In genomic region chr3:149395107-149396089, GRCh38 we compare ENCODE assay signal across 2 cellular contexts.
TF ChIP-seq lines count a peak whose summit lies in the region.

No MANE protein-coding gene starts in this region.

TF ChIP-seq in IMR-90, 13 proteins besides CTCF, POLR2A, EP300 and RAD21:
- no peak for TF ChIP-seq USF2 (IDR thresholded peaks at IDR 0.05; ENCODE audit: low read depth, low read length)
- TF ChIP-seq NFE2L2 (IDR thresholded peaks at IDR 0.05; ENCODE audit: low read depth, low read length) = no peak
- TF ChIP-seq CEBPB (IDR thresholded peaks at IDR 0.05; ENCODE audit: low read depth, low read length) = no peak
- TF ChIP-seq FOS (IDR thresholded peaks at IDR 0.05; ENCODE audit: low read depth, low read length) = no peak
- no peak for TF ChIP-seq CHD1 (IDR thresholded peaks at IDR 0.05; ENCODE audit: low read depth, low read length)
- TF ChIP-seq MAFK (IDR thresholded peaks at IDR 0.05; ENCODE audit: low read depth, low read length) = no peak
- TF ChIP-seq MXI1 (IDR thresholded peaks at IDR 0.05; ENCODE audit: borderline replicate concordance, low read depth, low read length) = no peak
- no peak for TF ChIP-seq ELK1 (IDR thresholded peaks at IDR 0.05; ENCODE audit: borderline replicate concordance, low read depth, low read length)
- TF ChIP-seq BHLHE40 (IDR thresholded peaks at IDR 0.05; ENCODE audit: low read depth, low read length) = no peak
- no peak for TF ChIP-seq RCOR1 (IDR thresholded peaks at IDR 0.05; ENCODE audit: insufficient replicate concordance, low read length)
- TF ChIP-seq MAZ (IDR thresholded peaks at IDR 0.05; ENCODE audit: borderline replicate concordance, low read depth, low read length) = no peak
- no peak for TF ChIP-seq RFX5 (IDR thresholded peaks at IDR 0.05; ENCODE audit: low read depth, low read length)
- TF ChIP-seq SMC3 (IDR thresholded peaks at IDR 0.05; ENCODE audit: low read depth, low read length) = no peak

TF ChIP-seq in WTC11, 78 proteins besides CTCF, POLR2A, EP300 and RAD21:
- TF ChIP-seq GABPB1 (CRISPR knock-in tag; IDR thresholded peaks at IDR 0.05) (no peak), ZNF416 (CRISPR knock-in tag; IDR thresholded peaks at IDR 0.05) (no peak), PREB (CRISPR knock-in tag; IDR thresholded peaks at IDR 0.05; ENCODE audit: borderline replicate concordance) (no peak), FOXK1 (CRISPR knock-in tag; IDR thresholded peaks at IDR 0.05) (no peak), ELF4 (CRISPR knock-in tag; IDR thresholded peaks at IDR 0.05; ENCODE audit: low read depth) (no peak), ZNF138 (CRISPR knock-in tag; conservative IDR thresholded peaks at IDR 0.05) (no peak), CDX4 (CRISPR knock-in tag; IDR thresholded peaks at IDR 0.05; ENCODE audit: borderline replicate concordance) (no peak), SOX15 (CRISPR knock-in tag; IDR thresholded peaks at IDR 0.05) (no peak), TEAD1 (CRISPR knock-in tag; IDR thresholded peaks at IDR 0.05) (no peak), USF2 (CRISPR knock-in tag; IDR thresholded peaks at IDR 0.05) (no peak), ZNF425 (CRISPR knock-in tag; conservative IDR thresholded peaks at IDR 0.05) (no peak), MAX (CRISPR knock-in tag; IDR thresholded peaks at IDR 0.05) (no peak), ZNF396 (CRISPR knock-in tag; IDR thresholded peaks at IDR 0.05; ENCODE audit: borderline replicate concordance) (no peak), E2F4 (CRISPR knock-in tag; IDR thresholded peaks at IDR 0.05; ENCODE audit: borderline replicate concordance, low read depth) (no peak), GRHL2 (CRISPR knock-in tag; IDR thresholded peaks at IDR 0.05; ENCODE audit: insufficient replicate concordance, severe bottlenecking) (no peak), ATF3 (CRISPR knock-in tag; conservative IDR thresholded peaks at IDR 0.05) (no peak), ZSCAN18 (CRISPR knock-in tag; IDR thresholded peaks at IDR 0.05) (no peak)
